8 cellular contexts compared by ENCODE assay signal in the genomic region with DNA sequence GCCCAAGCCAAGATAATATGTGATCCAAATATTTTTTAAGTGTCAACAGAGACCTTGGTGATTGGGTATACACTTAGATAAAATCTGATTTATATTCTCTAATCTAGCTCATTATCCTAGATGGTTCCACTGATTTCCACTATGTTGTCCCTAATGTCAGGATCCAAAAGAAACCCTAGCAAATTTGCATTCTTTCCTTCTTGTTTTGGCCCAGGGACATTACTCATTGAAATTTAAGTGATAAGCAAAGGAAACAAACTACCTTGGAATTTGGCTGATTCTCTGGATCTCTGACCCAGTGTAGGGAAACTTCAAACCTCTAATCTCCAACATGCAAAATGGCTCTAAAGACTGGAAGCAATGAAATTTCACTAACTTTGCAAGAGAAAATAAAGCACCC.
"Had no signal": no experiment of that assay in that cellular context is flagged by ENCODE, and none has a peak within 500 bp of the region (broad histone marks: within the 10 kb centered on the region; RNA-seq: fewer than 3 reads in every experiment).

No MANE protein-coding gene starts in this region.

- H3K36me3 ChIP-seq: HAP-1 had no signal

- H3K4me3 Mint-ChIP-seq: HFFc6 had no signal

- H3K9me3 Mint-ChIP-seq: HFFc6 had no signal

- DNase-seq: GOT3, H7, HFFc6, IMR-90, KG1 had no signal

- FAIRE-seq: HTR-8/SVneo, K562 had no signal

- H3K4me3 ChIP-seq: HAP-1, K562 had no signal

- H3K9me3 ChIP-seq: HAP-1 had no signal

- H3K27ac Mint-ChIP-seq: HFFc6 had no signal

- H3K4me1 ChIP-seq: HAP-1 had no signal
